Comparison of ENCODE assay signal across 9 cellular contexts in genomic region chr3:38347421-38348200, GRCh38. TPM values are rescaled to one million over a fixed set of nuclear protein-coding genes. Genes with fewer than 3 reads are reported as not detected.
DNase-seq lines count a peak whose midpoint lies in the region; ATAC-seq and TF ChIP-seq lines count a peak whose summit lies in the region.
"Had no signal": no experiment of that assay in that cellular context is flagged by ENCODE, and none has a peak within 500 bp of the region (broad histone marks: within the 10 kb centered on the region; RNA-seq: fewer than 3 reads in every experiment).

No MANE protein-coding gene starts in this region.

- no peaks in the 10 kb centered on the region for H3K27me3 ChIP-seq in testis

- H3K36me3 Mint-ChIP-seq in activated CD4-positive, alpha-beta memory T cell treated with anti-CD3 and anti-CD28 coated beads, Interleukin-2, amount 10 ng/mL, durations not matched to agents 7 days and 5 days (ENCODE audit: low read depth) = peaks cover 8% of the 10 kb centered on the region

- H3K36me3 ChIP-seq in testis (ENCODE audit: low read depth, missing control alignments) = no peaks in the 10 kb centered on the region

- DNase-seq in activated CD8-positive, alpha-beta memory T cell treated with anti-CD3 and anti-CD28 coated beads for 24 hours = peak; percentile 55
- no peak for DNase-seq in activated CD8-positive, alpha-beta memory T cell treated with anti-CD3 and anti-CD28 coated beads, Interleukin-2, amount 50 U/mL, for 4 hours
- DNase-seq in activated CD4-positive, alpha-beta memory T cell treated with anti-CD3 and anti-CD28 coated beads, Interleukin-2, amount 10 ng/mL, durations not matched to agents 7 days and 5 days = no peak
- DNase-seq in left colon = peak; percentile 38 to 55
- DNase-seq in testis = no peak
- DNase-seq: activated CD4-positive, alpha-beta T cell treated with anti-CD3 and anti-CD28 coated beads, Interleukin-2, amount 50 U/mL, for 1 hour had no signal

- ATAC-seq in left colon = peak; percentile 62
- no peak for ATAC-seq in HG02588 (IDR thresholded peaks at IDR 0.05; ENCODE audit: unreplicated experiment)
- ATAC-seq in HG03571 (IDR thresholded peaks at IDR 0.05; ENCODE audit: unreplicated experiment) = no peak
- ATAC-seq in GM19023 (IDR thresholded peaks at IDR 0.05; ENCODE audit: unreplicated experiment) = no peak

- H3K27me3 Mint-ChIP-seq in activated CD4-positive, alpha-beta memory T cell treated with anti-CD3 and anti-CD28 coated beads, Interleukin-2, amount 10 ng/mL, durations not matched to agents 7 days and 5 days = peaks cover 7% of the 10 kb centered on the region

- H3K27ac ChIP-seq in testis = no peak overlapping the region

- H3K4me3 Mint-ChIP-seq in activated CD4-positive, alpha-beta memory T cell treated with anti-CD3 and anti-CD28 coated beads, Interleukin-2, amount 10 ng/mL, durations not matched to agents 7 days and 5 days = peak overlapping the region; percentile 30

- intact Hi-C loops in left colon (cut with DNase I, micrococcal nuclease) (loop anchor here (2.0 to 10.0 kb wide), 2 partner anchors 131 to 137 kb away; no protein-coding TSS in a partner anchor), testis (cut with DNase I; ENCODE audit: low total_unique reads) (loop anchor here (5.0 kb wide), 1 partner anchor 130 kb away; no protein-coding TSS in a partner anchor)

- TF ChIP-seq CTCF in testis (IDR thresholded peaks at IDR 0.05) = no peak

- no peak for TF ChIP-seq POLR2A in testis (IDR thresholded peaks at IDR 0.05)

- H3K9me3 Mint-ChIP-seq in activated CD4-positive, alpha-beta memory T cell treated with anti-CD3 and anti-CD28 coated beads, Interleukin-2, amount 10 ng/mL, durations not matched to agents 7 days and 5 days = no peaks in the 10 kb centered on the region

- WGBS in testis, 2 donors = 71 to 73% methylated on average over 19 of the region's 19 CpGs

- H3K4me1 Mint-ChIP-seq in activated CD4-positive, alpha-beta memory T cell treated with anti-CD3 and anti-CD28 coated beads, Interleukin-2, amount 10 ng/mL, durations not matched to agents 7 days and 5 days = peaks cover 23% of the 10 kb centered on the region

- no peaks in the 10 kb centered on the region for H3K9me3 ChIP-seq in testis

- H3K27ac Mint-ChIP-seq in activated CD4-positive, alpha-beta memory T cell treated with anti-CD3 and anti-CD28 coated beads, Interleukin-2, amount 10 ng/mL, durations not matched to agents 7 days and 5 days = no peak overlapping the region

- peak overlapping the region; percentile 72 to 74 for H3K4me3 ChIP-seq in testis

- CTCF ChIA-PET in activated CD4-positive, alpha-beta memory T cell treated with anti-CD3 and anti-CD28 coated beads, Interleukin-2, amount 10 ng/mL, durations not matched to agents 7 days and 5 days (lab: Charles Lee) = interaction anchor here (0.9 to 3.7 kb wide), 20 partner anchors 11 to 373 kb away, joined by 3 to 90 read pairs (median 4); partner anchors contain the start of gene OXSR1

- POLR2A ChIA-PET in activated CD4-positive, alpha-beta memory T cell treated with anti-CD3 and anti-CD28 coated beads, Interleukin-2, amount 10 ng/mL, durations not matched to agents 7 days and 5 days (lab: Charles Lee) = interaction anchor here (1.1 to 2.7 kb wide), 5 partner anchors 26 to 211 kb away, joined by 3 to 11 read pairs (median 6); partner anchors contain the start of genes ACAA1 and OXSR1

- peaks cover 7% of the 10 kb centered on the region for H3K4me1 ChIP-seq in testis

RNA-seq across cellular contexts. Expression of gene XYLB, which starts 1.0 kb away (rescaled TPM):
- 1 to 10 TPM; 3.1 to 3.2 TPM for total RNA-seq in activated CD4-positive, alpha-beta memory T cell treated with anti-CD3 and anti-CD28 coated beads, Interleukin-2, amount 10 ng/mL, durations not matched to agents 7 days and 5 days
- total RNA-seq in left colon (10 to 100 TPM; 18.0 to 19.2 TPM), testis (10 to 100 TPM in 1 of 2 donors, 1 to 10 TPM in 1; 5.9 to 12.4 TPM)
- polyA plus RNA-seq in testis (ENCODE audit: insufficient read depth, low read depth, low replicate concordance) = 1.7 TPM

Comparison
In these comparisons a context has a peak if more than half of its experiments do, and no peak if none do; other contexts are left out.
1. DNase-seq: peak in activated CD8-positive, alpha-beta memory T cell treated with anti-CD3 and anti-CD28 coated beads for 24 hours (single experiment) and left colon (2 of 2); none in activated CD8-positive, alpha-beta memory T cell treated with anti-CD3 and anti-CD28 coated beads, Interleukin-2, amount 50 U/mL, for 4 hours (single experiment), activated CD4-positive, alpha-beta memory T cell treated with anti-CD3 and anti-CD28 coated beads, Interleukin-2, amount 10 ng/mL, durations not matched to agents 7 days and 5 days (single experiment) and testis (single experiment).